8 cellular contexts compared by ENCODE assay signal in the genomic region with DNA sequence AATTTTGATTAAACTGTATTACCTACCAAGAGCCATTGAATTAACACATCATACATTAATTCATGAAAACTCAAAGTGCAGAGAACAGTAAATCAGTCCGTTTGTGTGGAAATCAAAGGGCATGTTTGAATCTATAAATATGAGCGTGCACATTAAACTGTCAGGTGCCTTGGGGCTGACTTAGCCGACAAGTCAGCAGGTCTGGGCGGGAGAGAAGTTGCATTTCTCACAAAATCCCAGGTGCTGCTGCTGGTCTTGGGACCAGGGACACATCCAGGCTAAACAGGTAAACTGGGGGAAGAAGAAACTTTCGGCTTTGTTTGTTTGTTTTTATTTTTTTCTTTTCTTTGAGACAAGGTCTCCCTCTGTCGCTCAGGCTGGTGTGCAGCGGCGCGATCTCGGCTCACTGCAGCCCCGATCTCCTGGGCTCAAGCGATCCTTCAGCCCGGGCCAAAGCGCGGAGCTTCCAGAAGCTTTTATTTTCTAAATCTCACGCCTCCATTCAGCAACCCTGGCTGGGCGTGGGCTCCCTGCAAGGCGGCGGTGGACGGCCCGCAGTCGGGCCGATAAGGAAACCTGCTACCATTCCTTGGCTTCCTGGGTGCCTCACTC.
DNase-seq lines count a peak whose midpoint lies in the region; ATAC-seq and TF ChIP-seq lines count a peak whose summit lies in the region.

No MANE protein-coding gene starts in this region.

- peaks cover 0 to 6% of the 10 kb centered on the region in 2 donors for H3K4me1 ChIP-seq in breast epithelium

- TF ChIP-seq CTCF in breast epithelium (IDR thresholded peaks at IDR 0.05): peak in 1 of 3 donors; percentile 33

- H3K9me3 ChIP-seq in breast epithelium: peaks cover 11 to 18% of the 10 kb centered on the region in 2 donors

- TF ChIP-seq POLR2A in breast epithelium (IDR thresholded peaks at IDR 0.05): no peak

- no peaks in the 10 kb centered on the region for H3K27me3 ChIP-seq in breast epithelium

- intact Hi-C loops in breast epithelium (cut with DNase I; ENCODE audit: low total_unique reads) (no loop called here), left colon (cut with DNase I, micrococcal nuclease) (loop anchor here in 1 of 2 donors (5.0 kb wide), 1 partner anchor 363 kb away; a partner anchor contains a TSS)

- ATAC-seq in HG03159 (IDR thresholded peaks at IDR 0.05; ENCODE audit: unreplicated experiment) (peak; percentile 41), left colon (peak; percentile 68), GM18520 (IDR thresholded peaks at IDR 0.05; ENCODE audit: unreplicated experiment) (no peak)

- peak overlapping the region; percentile 76 to 87 (median 83) for H3K4me3 ChIP-seq in breast epithelium

- peak; percentile 91 for DNase-seq in DMS 273 (lab: John Stamatoyannopoulos, UW; ENCODE audit: unreplicated experiment)
- peak; percentile 28 for DNase-seq in GM19238 (ENCODE audit: insufficient read length, low spot score)
- peak; percentile 74 for DNase-seq in NCI-H748 (lab: John Stamatoyannopoulos, UW; ENCODE audit: unreplicated experiment)
- peak in 1 of 2 donors; percentile 39 for DNase-seq in breast epithelium (ENCODE audit: low spot score in 2 of 2)
- no peak for DNase-seq in left colon
- peak in 16 of 49 donors; percentile 60 to 83 (median 70) for DNase-seq in substantia nigra (lab: John Stamatoyannopoulos, UW)

- H3K27ac ChIP-seq in breast epithelium (peak overlapping the region; percentile 83 to 89), substantia nigra (ENCODE audit: low read depth, low read length, poor library complexity, severe bottlenecking) (peak overlapping the region; percentile 70)

- no peaks in the 10 kb centered on the region for H3K36me3 ChIP-seq in breast epithelium

Comparison
In these comparisons a context has a peak if more than half of its experiments do, and no peak if none do; other contexts are left out.
1. DNase-seq: peak in DMS 273 (single experiment), GM19238 (single experiment) and NCI-H748 (single experiment); none in left colon (0 of 2).